In the genomic region with DNA sequence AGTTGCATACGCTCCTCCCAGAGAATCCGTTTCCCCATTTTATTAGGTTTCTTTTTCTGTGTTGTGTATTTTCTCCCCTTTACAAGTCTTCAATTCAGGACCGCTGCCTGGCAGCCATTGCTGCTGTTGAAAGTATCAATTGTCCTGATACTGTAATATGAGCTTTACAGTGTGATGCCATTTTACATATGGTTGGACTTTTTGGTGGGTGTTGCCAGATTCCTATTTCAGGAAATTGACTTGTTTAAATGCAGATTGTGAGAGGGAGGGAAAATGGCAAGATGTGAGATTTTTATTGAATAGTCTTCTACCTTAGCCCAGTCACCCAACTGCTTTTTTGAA, we compare ENCODE assay signal across 7 cellular contexts. TPM values are rescaled to one million over a fixed set of nuclear protein-coding genes. Genes with fewer than 3 reads are reported as not detected.
DNase-seq lines count a peak whose midpoint lies in the region; ATAC-seq and TF ChIP-seq lines count a peak whose summit lies in the region.

No MANE protein-coding gene starts in this region.

- H3K27ac ChIP-seq in breast epithelium (peak overlapping the region; percentile 96 to 97), aorta (ENCODE audit: low read depth in 1 of 2, low read length in 2 of 2) (peak overlapping the region in 1 of 2 donors; percentile 29)

- 0 to 1% methylated on average over 3 of the region's 3 CpGs for WGBS in aorta, 2 donors

- TF ChIP-seq CTCF in breast epithelium (IDR thresholded peaks at IDR 0.05) (no peak), GM13977 (IDR thresholded peaks at IDR 0.05; ENCODE audit: extremely low read depth, insufficient read depth, missing control alignments) (no peak)

- H3K4me3 ChIP-seq in GM08714 (ENCODE audit: low read length) (peak overlapping the region; percentile 100), breast epithelium (peak overlapping the region; percentile 96 to 100 (median 98)), aorta (ENCODE audit: low read length in 2 of 2) (peak overlapping the region; percentile 88 to 89)

- H3K9me3 ChIP-seq in breast epithelium = no peaks in the 10 kb centered on the region
- no peaks in the 10 kb centered on the region for H3K9me3 ChIP-seq in aorta (ENCODE audit: control insufficient read depth, low read length)

- H3K27me3 ChIP-seq in breast epithelium (no peaks in the 10 kb centered on the region), aorta (ENCODE audit: control insufficient read depth in 1 of 2, insufficient read depth in 2 of 2, low read length in 1 of 2) (no peaks in the 10 kb centered on the region)

- intact Hi-C loops in breast epithelium (cut with DNase I; ENCODE audit: low total_unique reads) = loop anchor here (2.0 kb wide), 1 partner anchor 184 kb away; no protein-coding TSS in a partner anchor
- intact Hi-C loops in aorta (cut with DNase I) = loop anchor here (5.0 to 10.0 kb wide), 2 partner anchors 122 to 124 kb away; a partner anchor contains a TSS

- H3K4me1 ChIP-seq in breast epithelium (peaks cover 0 to 26% of the 10 kb centered on the region in 2 donors), aorta (ENCODE audit: control insufficient read depth in 1 of 2, insufficient read depth in 2 of 2, low read length in 2 of 2) (peaks cover 0 to 3% of the 10 kb centered on the region in 2 donors)

- in situ Hi-C loops in GM13977 (cut with MboI; ENCODE audit: low pct_unique_long_range_greater_than_20kb, low sequenced_read_pairs, unreplicated experiment) = no loop called here

- no peaks in the 10 kb centered on the region for H3K36me3 ChIP-seq in breast epithelium
- H3K36me3 ChIP-seq in aorta (ENCODE audit: control insufficient read depth in 1 of 2, insufficient read depth in 2 of 2, low read length in 1 of 2) = no peaks in the 10 kb centered on the region

- DNase-seq in NCI-H146 treated with DMSO at 0.1 percent for 48 hours (lab: John Stamatoyannopoulos, UW; ENCODE audit: unreplicated experiment) (peak; percentile 34), breast epithelium (ENCODE audit: low spot score in 2 of 2) (no peak), lung microvascular endothelial cell (ENCODE audit: low read depth in 2 of 2) (peak; percentile 34 to 39), aorta (no peak), medulla oblongata (ENCODE audit: extremely low spot score) (no peak), GM13977 (ENCODE audit: low spot score) (no peak)

- no peak for TF ChIP-seq POLR2A in breast epithelium (IDR thresholded peaks at IDR 0.05)

- no peak for ATAC-seq in aorta (ENCODE audit: low FRiP score)

RNA-seq across cellular contexts. Expression of a gene that starts 1.2 kb away (rescaled TPM):
- total RNA-seq in breast epithelium (10 to 100 TPM; 38.2 to 40.1 (median 38.7) TPM), lung microvascular endothelial cell (27.9 and 31.0 TPM in 2 replicates), aorta (10 to 100 TPM; 45.7 to 53.2 TPM)
- polyA plus RNA-seq in aorta = 10 to 100 TPM; 21.4 to 45.3 TPM

RNA-seq across cellular contexts. Expression of a gene that starts 43.7 kb away (rescaled TPM):
- total RNA-seq in breast epithelium (10 to 100 TPM; 23.3 to 32.3 (median 24.6) TPM), lung microvascular endothelial cell (12.4 and 15.9 TPM in 2 replicates), aorta (10 to 100 TPM; 33.4 to 36.1 TPM)
- polyA plus RNA-seq in aorta = 10 to 100 TPM; 11.1 to 14.6 TPM

Comparison
In these comparisons a context has a peak if more than half of its experiments do, and no peak if none do; other contexts are left out.
1. DNase-seq: peak in NCI-H146 treated with DMSO at 0.1 percent for 48 hours (single experiment) and lung microvascular endothelial cell (2 of 2); none in breast epithelium (0 of 2), aorta (0 of 2), medulla oblongata (single experiment) and GM13977 (single experiment).
2. Peak in every context shown above with its lines, with median percentiles within 50 percentile points of each other: H3K4me3 ChIP-seq.